Comparison of ENCODE assay signal across 28 cellular contexts in genomic region chrX:152259150-152259549, GRCh38.
"Had no signal": no experiment of that assay in that cellular context is flagged by ENCODE, and none has a peak within 500 bp of the region (broad histone marks: within the 10 kb centered on the region; RNA-seq: fewer than 3 reads in every experiment).

No MANE protein-coding gene starts in this region.

- H3K4me1 ChIP-seq: esophagus muscularis mucosa, foreskin keratinocyte, gastroesophageal sphincter, heart right ventricle, neural progenitor cell, parathyroid adenoma, stomach, tibial artery, upper lobe of left lung had no signal

- H3K27me3 Mint-ChIP-seq: naive thymus-derived CD4-positive, alpha-beta T cell; progenitor cell of endocrine pancreas had no signal

- H3K36me3 Mint-ChIP-seq: naive thymus-derived CD4-positive, alpha-beta T cell; neural progenitor cell; stimulated activated effector memory CD8-positive, alpha-beta T cell treated with anti-CD3 and anti-CD28 coated beads, Interleukin-12 subunit alpha, Interleukin-12 subunit beta, amount 100 ng/mL, for 72 hours had no signal

- H3K4me3 ChIP-seq: esophagus muscularis mucosa, gastroesophageal sphincter, heart right ventricle, neural progenitor cell, smooth muscle cell, stomach, tibial artery, upper lobe of left lung had no signal

- H3K27me3 ChIP-seq: esophagus muscularis mucosa, foreskin keratinocyte, gastroesophageal sphincter, heart right ventricle, neural progenitor cell, stomach, tibial artery, upper lobe of left lung had no signal

- ATAC-seq: foreskin keratinocyte; gastroesophageal sphincter; left colon; naive thymus-derived CD4-positive, alpha-beta T cell; sciatic nerve; stimulated activated effector memory CD8-positive, alpha-beta T cell treated with anti-CD3 and anti-CD28 coated beads, Interleukin-12 subunit alpha, Interleukin-12 subunit beta, amount 100 ng/mL, for 72 hours had no signal

- H3K36me3 ChIP-seq: esophagus muscularis mucosa, gastroesophageal sphincter, heart right ventricle, neural progenitor cell, stomach, tibial artery, upper lobe of left lung had no signal

- H3K4me3 Mint-ChIP-seq: endodermal cell; naive thymus-derived CD4-positive, alpha-beta T cell; nephron; neural progenitor cell; stimulated activated effector memory CD8-positive, alpha-beta T cell treated with anti-CD3 and anti-CD28 coated beads, Interleukin-12 subunit alpha, Interleukin-12 subunit beta, amount 100 ng/mL, for 72 hours had no signal

- DNase-seq: cerebellar nuclear complex; effector CD8-positive, alpha-beta T cell; endodermal cell; foreskin keratinocyte; hippocampal formation; left colon; mesenchymal stem cell; midbrain; naive thymus-derived CD4-positive, alpha-beta T cell; stimulated activated CD4-positive, alpha-beta T cell treated with anti-CD3 and anti-CD28 coated beads, Interleukin-2, amount 100 ng/mL, for 24 hours; stimulated activated CD4-positive, alpha-beta T cell treated with anti-CD3 and anti-CD28 coated beads, Interleukin-4, amount 100 ng/mL, for 24 hours; stimulated activated naive CD4-positive, alpha-beta T cell treated with Interleukin-2 at 50 U/mL for 16 hours; stomach; tibial artery had no signal

- H3K27ac Mint-ChIP-seq: endodermal cell; naive thymus-derived CD4-positive, alpha-beta T cell; nephron; neural progenitor cell; progenitor cell of endocrine pancreas; stimulated activated effector memory CD8-positive, alpha-beta T cell treated with anti-CD3 and anti-CD28 coated beads, Interleukin-12 subunit alpha, Interleukin-12 subunit beta, amount 100 ng/mL, for 72 hours had no signal

- FAIRE-seq: colon, islet of Langerhans, urothelium cell line had no signal

- H3K27ac ChIP-seq: esophagus muscularis mucosa, foreskin keratinocyte, gastroesophageal sphincter, heart right ventricle, neural progenitor cell, parathyroid adenoma, stomach, tibial artery, upper lobe of left lung had no signal

- H3K9me3 ChIP-seq: gastroesophageal sphincter, tibial artery had no signal

- H3K4me1 Mint-ChIP-seq: endodermal cell; naive thymus-derived CD4-positive, alpha-beta T cell; nephron; neural progenitor cell; stimulated activated effector memory CD8-positive, alpha-beta T cell treated with anti-CD3 and anti-CD28 coated beads, Interleukin-12 subunit alpha, Interleukin-12 subunit beta, amount 100 ng/mL, for 72 hours had no signal
